24 cellular contexts compared by ENCODE assay signal in the genomic region with DNA sequence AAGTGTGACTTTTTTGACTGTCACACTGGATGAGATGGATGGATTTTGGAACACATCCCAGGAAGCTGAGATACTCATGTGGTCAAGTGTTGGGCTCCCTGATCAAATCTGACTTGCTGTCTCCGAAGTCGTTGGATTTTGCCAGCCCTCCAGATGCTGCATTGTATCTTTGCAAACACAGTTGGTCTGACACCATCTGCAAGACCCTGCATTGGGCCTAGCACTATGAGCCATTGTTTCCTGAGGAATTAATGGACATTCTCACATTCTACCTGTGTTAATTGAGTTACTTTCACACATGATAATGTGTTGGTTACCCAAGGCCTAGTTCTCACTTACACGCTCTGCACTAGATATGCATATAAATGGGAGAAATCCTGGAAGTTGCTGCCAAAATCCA.
"Had no signal": no experiment of that assay in that cellular context is flagged by ENCODE, and none has a peak within 500 bp of the region (broad histone marks: within the 10 kb centered on the region; RNA-seq: fewer than 3 reads in every experiment).

No MANE protein-coding gene starts in this region.

- H3K4me1 Mint-ChIP-seq: activated CD4-positive, alpha-beta T cell treated with anti-CD3 and anti-CD28 coated beads, Interleukin-2, amount 10 ng/mL, durations not matched to agents 24 days and 14 days; activated naive CD8-positive, alpha-beta T cell treated with anti-CD3 and anti-CD28 coated beads, Interleukin-2, amount 10 ng/mL, durations not matched to agents 7 days and 5 days; stimulated activated naive B cell treated with anti-CD40 and anti-IgM and Interleukin-4, amounts not matched to agents 10 μg/mL and 1 μg/mL and 100 μg/mL, for 72 hours had no signal

- H3K36me3 Mint-ChIP-seq: activated CD4-positive, alpha-beta memory T cell treated with anti-CD3 and anti-CD28 coated beads for 36 hours; activated naive CD8-positive, alpha-beta T cell treated with anti-CD3 and anti-CD28 coated beads, Interleukin-2, amount 10 ng/mL, durations not matched to agents 7 days and 5 days; brain; natural killer cell treated with Interleukin-12 subunit alpha and Interleukin-12 subunit beta and Interleukin-15 and Interleukin-18, amount 100 ng/mL, for 72 hours; stimulated activated naive B cell treated with anti-CD40 and anti-IgM and Interleukin-4, amounts not matched to agents 10 μg/mL and 1 μg/mL and 100 μg/mL, for 72 hours had no signal

- H3K9me3 Mint-ChIP-seq: activated CD4-positive, alpha-beta memory T cell treated with anti-CD3 and anti-CD28 coated beads for 36 hours; activated naive CD4-positive, alpha-beta T cell treated with anti-CD3 and anti-CD28 coated beads for 36 hours; natural killer cell treated with Interleukin-12 subunit alpha and Interleukin-12 subunit beta and Interleukin-15 and Interleukin-18, amount 100 ng/mL, for 72 hours; stimulated activated naive B cell treated with anti-CD40 and anti-IgM and Interleukin-4, amounts not matched to agents 10 μg/mL and 1 μg/mL and 100 μg/mL, for 72 hours had no signal

- H3K27ac Mint-ChIP-seq: activated CD4-positive, alpha-beta memory T cell treated with anti-CD3 and anti-CD28 coated beads for 36 hours; activated CD4-positive, alpha-beta T cell treated with anti-CD3 and anti-CD28 coated beads, Interleukin-2, amount 10 ng/mL, durations not matched to agents 24 days and 14 days; activated naive CD4-positive, alpha-beta T cell treated with anti-CD3 and anti-CD28 coated beads for 36 hours; activated naive CD8-positive, alpha-beta T cell treated with anti-CD3 and anti-CD28 coated beads, Interleukin-2, amount 10 ng/mL, durations not matched to agents 7 days and 5 days; activated T-helper 1 cell treated with anti-CD3 and anti-CD28 coated beads, Interleukin-12 subunit alpha, Interleukin-12 subunit beta, Interleukin-2, Interleukin-4 antibody, amounts not matched to agents 30 ng/mL and 10 ng/mL and 1 ng/mL, durations not matched to agents 14 hours and 24 hours and 36 hours; natural killer cell treated with Interleukin-12 subunit alpha and Interleukin-12 subunit beta and Interleukin-15 and Interleukin-18, amount 100 ng/mL, for 72 hours; stimulated activated naive B cell treated with anti-CD40 and anti-IgM and Interleukin-4, amounts not matched to agents 10 μg/mL and 1 μg/mL and 100 μg/mL, for 72 hours had no signal

- H3K9me3 ChIP-seq: ascending aorta, colonic mucosa, left lung, lower lobe of right lung, right atrium auricular region, tibial nerve had no signal

- ATAC-seq: lower lobe of right lung; natural killer cell treated with Interleukin-12 subunit alpha and Interleukin-12 subunit beta and Interleukin-15 and Interleukin-18, amount 100 ng/mL, for 72 hours; stimulated activated naive B cell treated with anti-CD40 and anti-IgM and Interleukin-4, amounts not matched to agents 10 μg/mL and 1 μg/mL and 100 μg/mL, for 72 hours had no signal

- H3K27me3 ChIP-seq: ascending aorta, cardiac muscle cell, colonic mucosa, left lung, right atrium auricular region, tibial nerve had no signal

- H3K4me2 ChIP-seq: smooth muscle cell had no signal

- H3K27me3 Mint-ChIP-seq: activated CD4-positive, alpha-beta memory T cell treated with anti-CD3 and anti-CD28 coated beads for 36 hours; activated CD4-positive, alpha-beta T cell treated with anti-CD3 and anti-CD28 coated beads, Interleukin-2, amount 10 ng/mL, durations not matched to agents 24 days and 14 days; activated naive CD8-positive, alpha-beta T cell treated with anti-CD3 and anti-CD28 coated beads, Interleukin-2, amount 10 ng/mL, durations not matched to agents 7 days and 5 days; brain; natural killer cell treated with Interleukin-12 subunit alpha and Interleukin-12 subunit beta and Interleukin-15 and Interleukin-18, amount 100 ng/mL, for 72 hours; stimulated activated naive B cell treated with anti-CD40 and anti-IgM and Interleukin-4, amounts not matched to agents 10 μg/mL and 1 μg/mL and 100 μg/mL, for 72 hours had no signal

- H3K4me3 ChIP-seq: ascending aorta, cardiac muscle cell, colonic mucosa, left lung, lower lobe of right lung, right atrium auricular region, smooth muscle cell, tibial nerve had no signal

- H3K36me3 ChIP-seq: ascending aorta, cardiac muscle cell, colonic mucosa, left lung, lower lobe of right lung, right atrium auricular region, tibial nerve had no signal

- H3K4me3 Mint-ChIP-seq: activated CD4-positive, alpha-beta memory T cell treated with anti-CD3 and anti-CD28 coated beads for 36 hours; activated CD4-positive, alpha-beta T cell treated with anti-CD3 and anti-CD28 coated beads, Interleukin-2, amount 10 ng/mL, durations not matched to agents 24 days and 14 days; activated naive CD4-positive, alpha-beta T cell treated with anti-CD3 and anti-CD28 coated beads for 36 hours; activated naive CD8-positive, alpha-beta T cell treated with anti-CD3 and anti-CD28 coated beads, Interleukin-2, amount 10 ng/mL, durations not matched to agents 7 days and 5 days; activated T-helper 1 cell treated with anti-CD3 and anti-CD28 coated beads, Interleukin-12 subunit alpha, Interleukin-12 subunit beta, Interleukin-2, Interleukin-4 antibody, amounts not matched to agents 30 ng/mL and 10 ng/mL and 1 ng/mL, durations not matched to agents 14 hours and 24 hours and 36 hours; natural killer cell treated with Interleukin-12 subunit alpha and Interleukin-12 subunit beta and Interleukin-15 and Interleukin-18, amount 100 ng/mL, for 72 hours; stimulated activated naive B cell treated with anti-CD40 and anti-IgM and Interleukin-4, amounts not matched to agents 10 μg/mL and 1 μg/mL and 100 μg/mL, for 72 hours had no signal

- H3K27ac ChIP-seq: ascending aorta, cardiac muscle cell, colonic mucosa, left lung, lower lobe of right lung, right atrium auricular region, tibial nerve had no signal

- DNase-seq: activated CD4-positive, alpha-beta memory T cell treated with anti-CD3 and anti-CD28 coated beads for 36 hours; activated CD4-positive, alpha-beta T cell treated with anti-CD3 and anti-CD28 coated beads, Interleukin-2, amount 10 ng/mL, durations not matched to agents 24 days and 14 days; activated CD4-positive, CD25-positive, alpha-beta regulatory T cell treated with anti-CD3 and anti-CD28 coated beads, Interleukin-2, amount 50 U/mL, for 72 hours; activated CD8-positive, alpha-beta memory T cell treated with anti-CD3 and anti-CD28 coated beads, Interleukin-2, amount 50 U/mL, for 4 hours; activated effector memory CD4-positive, alpha-beta T cell treated with anti-CD3 and anti-CD28 coated beads, Interleukin-2, amount 50 U/mL, for 16 hours; activated naive CD4-positive, alpha-beta T cell treated with anti-CD3 and anti-CD28 coated beads for 36 hours; activated naive CD8-positive, alpha-beta T cell treated with anti-CD3 and anti-CD28 coated beads, Interleukin-2, amount 10 ng/mL, durations not matched to agents 7 days and 5 days; activated T-cell treated with anti-CD3 and anti-CD28 coated beads, Interleukin-2, amount 50 U/mL, for 1 hour; cerebellar nuclear complex; colonic mucosa; effector CD8-positive, alpha-beta T cell; left lung; lower lobe of right lung; mesenchymal stem cell; stimulated activated CD4-positive, alpha-beta T cell treated with anti-CD3 and anti-CD28 coated beads, Interleukin-1b, Interleukin-23, amount 100 ng/mL, for 48 hours; stimulated activated naive B cell treated with anti-CD40 and anti-IgM and Interleukin-4, amounts not matched to agents 10 μg/mL and 1 μg/mL and 100 μg/mL, for 72 hours had no signal

- H3K4me1 ChIP-seq: ascending aorta, colonic mucosa, left lung, lower lobe of right lung, right atrium auricular region, tibial nerve had no signal
